Comparison of ENCODE assay signal across 8 cellular contexts in the genomic region with DNA sequence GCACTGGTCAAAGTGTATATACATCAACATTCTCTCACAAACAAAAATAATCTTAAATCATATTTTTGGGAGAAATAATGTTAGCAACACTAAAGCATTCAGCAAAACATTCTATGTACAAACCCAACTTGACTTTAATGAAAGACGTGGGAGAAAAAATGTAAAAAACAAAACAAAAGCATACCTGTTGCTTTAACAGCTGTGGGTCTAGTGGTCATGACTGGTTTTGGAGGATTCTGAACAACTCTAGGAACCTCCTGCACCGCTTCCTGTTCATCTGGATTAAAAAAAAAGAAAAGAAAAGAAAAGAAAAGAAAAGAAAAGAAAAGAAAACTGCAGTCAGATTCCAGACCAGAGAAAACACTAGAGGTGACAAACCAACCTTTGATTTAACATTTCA. TPM values are rescaled to one million over a fixed set of nuclear protein-coding genes. Genes with fewer than 3 reads are reported as not detected.
DNase-seq lines count a peak whose midpoint lies in the region; ATAC-seq and TF ChIP-seq lines count a peak whose summit lies in the region.

No MANE protein-coding gene starts in this region.

- H3K27ac ChIP-seq in HL-60 (replicated peaks) (no peak overlapping the region; the same call in 1 of the 2 replicates), testis (peak overlapping the region in 1 of 2 donors; percentile 36)

- WGBS in lower leg skin, 2 donors = 65 to 73% methylated on average over 2 of the region's 2 CpGs
- WGBS in testis, 2 donors = 62 to 66% methylated on average over 2 of the region's 2 CpGs

- H3K27me3 ChIP-seq in HL-60 (ENCODE audit: insufficient read depth, poor library complexity, severe bottlenecking) = no peaks in the 10 kb centered on the region
- H3K27me3 ChIP-seq in adipocyte (replicated peaks; ENCODE audit: control insufficient read depth, insufficient read depth, low read length) = no peaks in the 10 kb centered on the region
- no peaks in the 10 kb centered on the region for H3K27me3 ChIP-seq in testis

- H3K4me1 ChIP-seq in adipocyte (ENCODE audit: control insufficient read depth, insufficient read depth, low read length) (peaks cover 20% of the 10 kb centered on the region), testis (peaks cover 3% of the 10 kb centered on the region)

- TF ChIP-seq CTCF in AG09309 (IDR thresholded peaks at IDR 0.05; ENCODE audit: control insufficient read depth, insufficient read depth, low read depth, low read length, missing control alignments) (no peak), HL-60 (IDR thresholded peaks at IDR 0.05; ENCODE audit: insufficient read depth, low read length) (no peak), lower leg skin (IDR thresholded peaks at IDR 0.05) (no peak), testis (IDR thresholded peaks at IDR 0.05) (no peak)

- peak overlapping the region; percentile 63 for H3K9ac ChIP-seq in adipocyte (ENCODE audit: low read length)

- DNase-seq in AG09309 (ENCODE audit: low read depth) (no peak), HL-60 (ENCODE audit: low read depth in 1 of 2, low spot score in 1 of 2) (no peak), adipocyte (ENCODE audit: low read depth) (peak; percentile 5), kidney glomerular epithelial cell (lab: John Stamatoyannopoulos, UW) (peak; percentile 17), lower leg skin (ENCODE audit: low spot score in 2 of 2) (no peak), globus pallidus (ENCODE audit: low spot score) (no peak), testis (no peak)

- TF ChIP-seq POLR2A in lower leg skin (IDR thresholded peaks at IDR 0.05) (no peak), testis (IDR thresholded peaks at IDR 0.05) (no peak)

- ATAC-seq in GM18909 (IDR thresholded peaks at IDR 0.05; ENCODE audit: poor library complexity, unreplicated experiment) = no peak

- no peaks in the 10 kb centered on the region for H3K9me3 ChIP-seq in adipocyte (ENCODE audit: control insufficient read depth, low read length)
- no peaks in the 10 kb centered on the region for H3K9me3 ChIP-seq in testis

- intact Hi-C loops in lower leg skin (cut with DNase I; ENCODE audit: low total_unique reads) (no loop called here), testis (cut with DNase I; ENCODE audit: low total_unique reads) (no loop called here)

- H3K36me3 ChIP-seq in adipocyte (ENCODE audit: control insufficient read depth, insufficient read depth, low read length, severe bottlenecking) = peaks cover 51% of the 10 kb centered on the region
- no peaks in the 10 kb centered on the region for H3K36me3 ChIP-seq in testis (ENCODE audit: low read depth, missing control alignments)

- peak overlapping the region; percentile 69; the same call in 1 of the 2 replicates for H3K4me3 ChIP-seq in AG09309 (ENCODE audit: control insufficient read depth, low read depth, low read length)
- H3K4me3 ChIP-seq in HL-60 (replicated peaks; ENCODE audit: insufficient read depth, low read length) = peak overlapping the region; percentile 78
- H3K4me3 ChIP-seq in adipocyte (ENCODE audit: low read length) = peak overlapping the region; percentile 97
- no peak overlapping the region for H3K4me3 ChIP-seq in lower leg skin (ENCODE audit: low read depth, poor library complexity, severe bottlenecking)
- no peak overlapping the region for H3K4me3 ChIP-seq in testis

RNA-seq across cellular contexts. Expression of a gene that starts 2.1 kb away (rescaled TPM):
- 100 to 1,000 TPM in 3 of 4 donors, 10 to 100 TPM in 1; 96.1 to 302 (median 120) TPM for total RNA-seq in lower leg skin
- total RNA-seq in testis = 100 to 1,000 TPM; 201 to 217 TPM
- polyA plus RNA-seq in testis (ENCODE audit: insufficient read depth, low read depth, low replicate concordance) = 55.0 TPM

RNA-seq across cellular contexts. Expression of a gene that starts 49.9 kb away (rescaled TPM):
- total RNA-seq in lower leg skin = under 1 TPM in 2 of 4 donors, not detected in 2; 0.17 to 0.65 TPM
- total RNA-seq in testis = 10 to 100 TPM; 25.8 to 40.6 TPM
- 65.2 TPM for polyA plus RNA-seq in testis (ENCODE audit: insufficient read depth, low read depth, low replicate concordance)

Comparison
In these comparisons a context has a peak if more than half of its experiments do, and no peak if none do; other contexts are left out.
1. DNase-seq: peak in adipocyte (single experiment) and kidney glomerular epithelial cell (single experiment); none in AG09309 (single experiment), HL-60 (0 of 2), lower leg skin (0 of 2), globus pallidus (single experiment) and testis (single experiment).
2. H3K4me3 ChIP-seq: peak in AG09309 (single experiment), HL-60 (single experiment) and adipocyte (single experiment); none in lower leg skin (single experiment) and testis (0 of 2).
3. RNA of a gene that starts 49.9 kb away (total RNA-seq): 25.8 to 40.6 TPM in testis; 0.17 to 0.65 TPM in lower leg skin; every median in the first group is over 10 times any median in the second.